13 cellular contexts compared by ENCODE assay signal in genomic region chr10:33125522-33125921, GRCh38.
DNase-seq lines count a peak whose midpoint lies in the region; ATAC-seq and TF ChIP-seq lines count a peak whose summit lies in the region.
"Had no signal": no experiment of that assay in that cellular context is flagged by ENCODE, and none has a peak within 500 bp of the region (broad histone marks: within the 10 kb centered on the region; RNA-seq: fewer than 3 reads in every experiment).

No MANE protein-coding gene starts in this region.

- H3K79me1 ChIP-seq in IMR-90 (ENCODE audit: low read depth in 1 of 2, low read length in 2 of 2), result no peaks in the 10 kb centered on the region

- no peaks in the 10 kb centered on the region for H3K27me3 Mint-ChIP-seq in CD4-positive, CD25-positive, alpha-beta regulatory T cell
- no peaks in the 10 kb centered on the region for H3K27me3 Mint-ChIP-seq in natural killer cell (ENCODE audit: low read depth in 2 of 2)

- no peak for TF ChIP-seq POLR2A in IMR-90 (IDR thresholded peaks at IDR 0.05; ENCODE audit: low read depth, low read length)
- TF ChIP-seq POLR2A in lower leg skin (IDR thresholded peaks at IDR 0.05), result no peak

- H3K27ac ChIP-seq in CD4-positive, CD25-positive, alpha-beta regulatory T cell (ENCODE audit: insufficient read depth, low read length, poor library complexity, severe bottlenecking), result peak overlapping the region; percentile 89
- no peak overlapping the region for H3K27ac ChIP-seq in IMR-90 (ENCODE audit: insufficient read depth, low read length)
- peak overlapping the region; percentile 74 for H3K27ac ChIP-seq in effector memory CD4-positive, alpha-beta T cell (ENCODE audit: insufficient read depth, low read length, poor library complexity, severe bottlenecking)

- in situ Hi-C loops in IMR-90 (cut with MboI; ENCODE audit: low sequenced_read_pairs), result loop anchor here (10.0 kb wide), 1 partner anchor 111 kb away; no protein-coding TSS in a partner anchor

- dilution Hi-C loops in IMR-90 (cut with HindIII; ENCODE audit: low sequenced_read_pairs, unreplicated experiment), result no loop called here

- H2BK15ac ChIP-seq in IMR-90 (ENCODE audit: low read depth, low read length), result peak overlapping the region; percentile 80

- H3K14ac ChIP-seq in IMR-90 (replicated peaks; ENCODE audit: low read depth, low read length), result peak overlapping the region; percentile 78

- no peaks in the 10 kb centered on the region for H3K9me3 ChIP-seq in CD4-positive, CD25-positive, alpha-beta regulatory T cell (ENCODE audit: control insufficient read depth in 2 of 2, low read length in 2 of 2)
- no peaks in the 10 kb centered on the region for H3K9me3 ChIP-seq in IMR-90 (ENCODE audit: control insufficient read depth, insufficient read depth, low read length)
- H3K9me3 ChIP-seq in effector memory CD4-positive, alpha-beta T cell (ENCODE audit: control insufficient read depth, low read length), result no peaks in the 10 kb centered on the region
- H3K9me3 ChIP-seq: Caco-2, thoracic aorta had no signal

- H2BK120ac ChIP-seq in IMR-90 (ENCODE audit: low read depth, low read length), result peak overlapping the region; percentile 52

- TF ChIP-seq CTCF in IMR-90 (conservative IDR thresholded peaks at IDR 0.05; ENCODE audit: low read depth, low read length), result no peak
- TF ChIP-seq CTCF in natural killer cell (IDR thresholded peaks at IDR 0.05), result no peak
- TF ChIP-seq CTCF in lower leg skin (IDR thresholded peaks at IDR 0.05), result no peak

- POLR2A ChIA-PET in IMR-90 (lab: Charles Lee; ENCODE audit: unreplicated experiment), result no interaction called here

- no peaks in the 10 kb centered on the region for H3K36me3 ChIP-seq in CD4-positive, CD25-positive, alpha-beta regulatory T cell (ENCODE audit: control insufficient read depth, insufficient read depth, low read length)
- H3K36me3 ChIP-seq in IMR-90 (ENCODE audit: control insufficient read depth, insufficient read depth, low read length), result no peaks in the 10 kb centered on the region
- no peaks in the 10 kb centered on the region for H3K36me3 ChIP-seq in effector memory CD4-positive, alpha-beta T cell (ENCODE audit: control insufficient read depth, insufficient read depth, low read length)
- H3K36me3 ChIP-seq: thoracic aorta had no signal

- no TSS peak for BruUV-seq in IMR-90 (replicated peaks; lab: Mats Ljungman, UMichigan)

- peaks cover 0 to 4% (median 0%) of the 10 kb centered on the region in 7 donors for H3K9me3 Mint-ChIP-seq in CD4-positive, CD25-positive, alpha-beta regulatory T cell
- no peaks in the 10 kb centered on the region for H3K9me3 Mint-ChIP-seq in natural killer cell

- H3K18ac ChIP-seq in IMR-90 (ENCODE audit: low read depth, low read length), result peak overlapping the region; percentile 22

- peaks cover 16% of the 10 kb centered on the region for H3K9me1 ChIP-seq in IMR-90 (ENCODE audit: insufficient read depth, low read length)

- H3K36me3 Mint-ChIP-seq in CD4-positive, CD25-positive, alpha-beta regulatory T cell, result no peaks in the 10 kb centered on the region
- H3K36me3 Mint-ChIP-seq in natural killer cell, result no peaks in the 10 kb centered on the region

- peak overlapping the region; percentile 20 to 52; a peak in 2 of 4 replicates for H4K8ac ChIP-seq in IMR-90 (ENCODE audit: low read depth in 2 of 2, low read length in 2 of 2)

- peak overlapping the region; percentile 35 to 72 (median 57) for H3K4me3 Mint-ChIP-seq in CD4-positive, CD25-positive, alpha-beta regulatory T cell
- no peak overlapping the region for H3K4me3 Mint-ChIP-seq in natural killer cell

- H3K9ac ChIP-seq in IMR-90 (ENCODE audit: low read depth, low read length), result no peak overlapping the region

- peak overlapping the region; percentile 48 for H3K4me3 ChIP-seq in CD4-positive, CD25-positive, alpha-beta regulatory T cell (ENCODE audit: low read depth, low read length)
- H3K4me3 ChIP-seq in IMR-90 (ENCODE audit: insufficient read depth, low read depth, low read length) (no peak overlapping the region), lower leg skin (ENCODE audit: low read depth, poor library complexity, severe bottlenecking) (no peak overlapping the region)
- no peak overlapping the region for H3K4me3 ChIP-seq in effector memory CD4-positive, alpha-beta T cell (ENCODE audit: insufficient read depth, low read depth, low read length, poor library complexity, severe bottlenecking)
- H3K4me3 ChIP-seq: thoracic aorta had no signal

- peaks cover 96% of the 10 kb centered on the region for H3K4me1 ChIP-seq in CD4-positive, CD25-positive, alpha-beta regulatory T cell (ENCODE audit: control insufficient read depth, insufficient read depth, low read length, poor library complexity, severe bottlenecking)
- peaks cover 29% of the 10 kb centered on the region for H3K4me1 ChIP-seq in IMR-90 (ENCODE audit: control insufficient read depth, insufficient read depth, low read length)
- peaks cover 87% of the 10 kb centered on the region for H3K4me1 ChIP-seq in effector memory CD4-positive, alpha-beta T cell (ENCODE audit: control insufficient read depth, insufficient read depth, low read length, poor library complexity, severe bottlenecking)
- H3K4me1 ChIP-seq: Caco-2 had no signal

- peak overlapping the region; percentile 23 for H2BK20ac ChIP-seq in IMR-90 (ENCODE audit: low read depth, low read length)

- WGBS in IMR-90 (ENCODE audit: extremely low coverage in 2 of 2, insufficient read length in 1 of 2), 2 experiments, result no CpG with 5 or more reads among the region's 4 CpGs
- WGBS in lower leg skin, 2 donors, result 76 to 87% methylated on average over 4 of the region's 4 CpGs

- H4K5ac ChIP-seq in IMR-90 (ENCODE audit: low read depth, low read length), result peak overlapping the region; percentile 10

- H3K23ac ChIP-seq in IMR-90 (ENCODE audit: low read depth, low read length), result peak overlapping the region; percentile 25; the same call in 1 of the 2 replicates

- peak overlapping the region; percentile 82; the same call in 1 of the 2 replicates for H4K91ac ChIP-seq in IMR-90 (ENCODE audit: insufficient read depth, low read depth, low read length)

- H3K4ac ChIP-seq in IMR-90 (ENCODE audit: low read depth, low read length), result peak overlapping the region; percentile 49; the same call in 1 of the 2 replicates

- intact Hi-C loops in IMR-90 (cut with micrococcal nuclease), result loop anchor here (10.0 kb wide), 1 partner anchor 331 kb away; no protein-coding TSS in a partner anchor
- intact Hi-C loops in natural killer cell (cut with micrococcal nuclease), result loop anchor here (5.0 kb wide), 1 partner anchor 73 kb away; no protein-coding TSS in a partner anchor
- intact Hi-C loops in lower leg skin (cut with DNase I; ENCODE audit: low total_unique reads), result no loop called here
- intact Hi-C loops in posterior cingulate gyrus (cut with DNase I), result no loop called here

- CTCF ChIA-PET in IMR-90 (lab: Yijun Ruan, JAX), result no interaction called here

- H2BK5ac ChIP-seq in IMR-90 (ENCODE audit: low read depth, low read length, poor library complexity, severe bottlenecking), result peak overlapping the region; percentile 3

- H3K27me3 ChIP-seq in CD4-positive, CD25-positive, alpha-beta regulatory T cell (ENCODE audit: control insufficient read depth, insufficient read depth, low read length), result no peaks in the 10 kb centered on the region
- H3K27me3 ChIP-seq in IMR-90 (ENCODE audit: control insufficient read depth, insufficient read depth, low read length), result no peaks in the 10 kb centered on the region
- H3K27me3 ChIP-seq in effector memory CD4-positive, alpha-beta T cell (replicated peaks; ENCODE audit: control insufficient read depth, insufficient read depth, low read length, poor library complexity, severe bottlenecking), result no peaks in the 10 kb centered on the region

- peak overlapping the region; percentile 96 to 99 (median 99) for H3K27ac Mint-ChIP-seq in CD4-positive, CD25-positive, alpha-beta regulatory T cell
- H3K27ac Mint-ChIP-seq in natural killer cell, result peak overlapping the region; percentile 88 to 89

- peak overlapping the region; percentile 61; the same call in 1 of the 2 replicates for H2AK5ac ChIP-seq in IMR-90 (ENCODE audit: low read depth, low read length)

- ATAC-seq in CD4-positive, CD25-positive, alpha-beta regulatory T cell (ENCODE audit: low read depth in 2 of 2), result no peak
- ATAC-seq in IMR-90 (ENCODE audit: low read depth) (no peak), natural killer cell (no peak)
- ATAC-seq in activated CD4-positive, CD25-positive, alpha-beta regulatory T cell treated with anti-CD3 and anti-CD28 coated beads, Interleukin-2, amount 50 U/mL, for 24 hours, result no peak

- no peak for DNase-seq in CD4-positive, CD25-positive, alpha-beta regulatory T cell
- DNase-seq in IMR-90 (no peak), natural killer cell (no peak), AG08396 (ENCODE audit: low spot score) (no peak), lower leg skin (ENCODE audit: low spot score in 2 of 2) (no peak), posterior cingulate gyrus (no peak)
- no peak for DNase-seq in effector memory CD4-positive, alpha-beta T cell
- DNase-seq: Caco-2, NCI-H1436 treated with DMSO at 0.1 percent for 48 hours, NCI-H69, right cardiac atrium had no signal

- H2AFZ ChIP-seq in IMR-90 (replicated peaks; ENCODE audit: low read length, poor library complexity), result no peak overlapping the region

- no peaks in the 10 kb centered on the region for H4K20me1 ChIP-seq in IMR-90 (ENCODE audit: insufficient read depth, low read length)

- no peak overlapping the region for H3K56ac ChIP-seq in IMR-90 (ENCODE audit: extremely low read depth, insufficient read depth, low read length)

- no peak overlapping the region for H2AK9ac ChIP-seq in IMR-90 (replicated peaks; ENCODE audit: low read depth, low read length, poor library complexity)

- H3K4me1 Mint-ChIP-seq in CD4-positive, CD25-positive, alpha-beta regulatory T cell, result peaks cover 24 to 96% (median 76%) of the 10 kb centered on the region in 4 donors
- peaks cover 45 to 48% of the 10 kb centered on the region in 2 donors for H3K4me1 Mint-ChIP-seq in natural killer cell

- H3K4me2 ChIP-seq in IMR-90 (ENCODE audit: low read depth, low read length), result no peak overlapping the region

- TF ChIP-seq RAD21 in IMR-90 (IDR thresholded peaks at IDR 0.05; ENCODE audit: low read length), result no peak

TF ChIP-seq in IMR-90, 13 proteins besides CTCF, POLR2A, EP300 and RAD21:
- no peak for TF ChIP-seq FOS (IDR thresholded peaks at IDR 0.05; ENCODE audit: low read depth, low read length)
- TF ChIP-seq RFX5 (IDR thresholded peaks at IDR 0.05; ENCODE audit: low read depth, low read length), result no peak
- no peak for TF ChIP-seq RCOR1 (IDR thresholded peaks at IDR 0.05; ENCODE audit: insufficient replicate concordance, low read length)
- no peak for TF ChIP-seq NFE2L2 (IDR thresholded peaks at IDR 0.05; ENCODE audit: low read depth, low read length)
- no peak for TF ChIP-seq CHD1 (IDR thresholded peaks at IDR 0.05; ENCODE audit: low read depth, low read length)
- TF ChIP-seq MXI1 (IDR thresholded peaks at IDR 0.05; ENCODE audit: borderline replicate concordance, low read depth, low read length), result no peak

Comparison
In these comparisons a context has a peak if more than half of its experiments do, and no peak if none do; other contexts are left out.
1. intact Hi-C loops: an anchor here in IMR-90 (10.0 kb wide) and natural killer cell (5.0 kb wide); none called in lower leg skin and posterior cingulate gyrus.